8 cellular contexts compared by ENCODE assay signal in genomic region chr9:94029932-94030317, GRCh38. TPM values are rescaled to one million over a fixed set of nuclear protein-coding genes. Genes with fewer than 3 reads are reported as not detected.
DNase-seq lines count a peak whose midpoint lies in the region; ATAC-seq and TF ChIP-seq lines count a peak whose summit lies in the region.

No MANE protein-coding gene starts in this region.

- H3K27me3 ChIP-seq in PC-9 (ENCODE audit: insufficient read depth, low read depth) = no peaks in the 10 kb centered on the region
- H3K27me3 ChIP-seq in esophagus (ENCODE audit: control insufficient read depth in 1 of 2, insufficient read depth in 2 of 2, low read length in 2 of 2) = no peaks in the 10 kb centered on the region
- no peaks in the 10 kb centered on the region for H3K27me3 ChIP-seq in trophoblast cell (ENCODE audit: insufficient read depth, low read length)

- H3K27ac ChIP-seq in PC-9 (no peak overlapping the region), esophagus (ENCODE audit: low read depth in 2 of 2, low read length in 1 of 2) (peak overlapping the region in 1 of 2 donors; percentile 78), trophoblast cell (ENCODE audit: low read depth, low read length) (no peak overlapping the region)

- peak overlapping the region; percentile 88 for H3K14ac ChIP-seq in trophoblast cell (ENCODE audit: low read length)

- CTCF ChIA-PET in PC-9 (lab: Charles Lee) = no interaction called here

- peak overlapping the region; percentile 97 for H3K4me2 ChIP-seq in PC-9
- H3K4me2 ChIP-seq in trophoblast cell (ENCODE audit: low read length) = peak overlapping the region; percentile 98

- H3K9me3 ChIP-seq in PC-9 (ENCODE audit: insufficient read depth, low read depth) = no peaks in the 10 kb centered on the region
- no peaks in the 10 kb centered on the region for H3K9me3 ChIP-seq in esophagus (ENCODE audit: control insufficient read depth in 2 of 2, insufficient read depth in 1 of 2, low read depth in 1 of 2, low read length in 1 of 2)
- peaks cover 6% of the 10 kb centered on the region for H3K9me3 ChIP-seq in trophoblast cell (ENCODE audit: insufficient read depth, low read depth, low read length)

- 24 to 27% methylated on average over 6 of the region's 6 CpGs for WGBS in esophagus, 2 donors
- no CpG with 5 or more reads among the region's 6 CpGs for WGBS in trophoblast cell (ENCODE audit: extremely low coverage, insufficient coverage, insufficient read length)

- H3K18ac ChIP-seq in trophoblast cell (ENCODE audit: low read length) = peak overlapping the region; percentile 88

- H3K36me3 ChIP-seq in PC-9 (ENCODE audit: low read depth) (no peaks in the 10 kb centered on the region), esophagus (ENCODE audit: control insufficient read depth in 2 of 2, insufficient read depth in 2 of 2, low read length in 1 of 2) (no peaks in the 10 kb centered on the region), trophoblast cell (ENCODE audit: control insufficient read depth in 1 of 2, insufficient read depth in 2 of 2, low read length in 2 of 2) (no peaks in the 10 kb centered on the region)

- H4K20me1 ChIP-seq in PC-9 (ENCODE audit: insufficient read depth) = no peaks in the 10 kb centered on the region

- no peak overlapping the region for H2AK5ac ChIP-seq in trophoblast cell (ENCODE audit: low read length)

- no peak overlapping the region for H3K23ac ChIP-seq in trophoblast cell (ENCODE audit: low read length)

- no peak overlapping the region for H3K9ac ChIP-seq in trophoblast cell (ENCODE audit: low read length)

- H2AFZ ChIP-seq in PC-9 (peak overlapping the region; percentile 97), trophoblast cell (ENCODE audit: insufficient read depth, low read length, poor library complexity) (peak overlapping the region; percentile 93)

- peak overlapping the region; percentile 70 for H2BK120ac ChIP-seq in trophoblast cell (ENCODE audit: insufficient read depth, low read length, poor library complexity)

- no peak overlapping the region for H4K12ac ChIP-seq in trophoblast cell (ENCODE audit: low read depth, low read length)

- H3K9me2 ChIP-seq in PC-9 (ENCODE audit: insufficient read depth) = no peaks in the 10 kb centered on the region

- intact Hi-C loops in PC-9 (cut with micrococcal nuclease; ENCODE audit: unreplicated experiment) = no loop called here

- no peak for ATAC-seq in HG03521 (IDR thresholded peaks at IDR 0.05; ENCODE audit: unreplicated experiment)
- ATAC-seq in HG03159 (IDR thresholded peaks at IDR 0.05; ENCODE audit: unreplicated experiment) = no peak

- H3F3A ChIP-seq in PC-9 (ENCODE audit: insufficient read depth, low read depth) = no peaks in the 10 kb centered on the region

- DNase-seq in PC-9 = no peak
- no peak for DNase-seq in trophoblast cell
- no peak for DNase-seq in NCI-H1694 (lab: John Stamatoyannopoulos, UW)
- DNase-seq in activated CD4-positive, CD25-positive, alpha-beta regulatory T cell (lab: John Stamatoyannopoulos, UW) = no peak

- H3K4me1 ChIP-seq in PC-9 (replicated peaks; ENCODE audit: insufficient read depth) (peaks cover 8% of the 10 kb centered on the region; the same call in 1 of the 2 replicates), esophagus (ENCODE audit: control insufficient read depth in 2 of 2, insufficient read depth in 2 of 2, low read length in 1 of 2) (no peaks in the 10 kb centered on the region), trophoblast cell (ENCODE audit: control insufficient read depth in 1 of 2, insufficient read depth in 2 of 2, low read length in 2 of 2) (peaks cover 0 to 4% of the 10 kb centered on the region in 2 experiments)

- H2BK12ac ChIP-seq in trophoblast cell (ENCODE audit: low read length) = no peak overlapping the region

- H3K4me3 ChIP-seq in GM08714 (ENCODE audit: low read length) (peak overlapping the region; percentile 80), PC-9 (peak overlapping the region; percentile 64), esophagus (ENCODE audit: low read depth in 1 of 2, low read length in 2 of 2) (peak overlapping the region; percentile 65 to 75), trophoblast cell (ENCODE audit: low read depth, low read length) (peak overlapping the region; percentile 91)

- POLR2A ChIA-PET in PC-9 (lab: Charles Lee; ENCODE audit: unreplicated experiment) = no interaction called here

- 0 out of 2 replicates have a peak, but pooled peaks cover 9% of the 10 kb centered on the region for H3K79me2 ChIP-seq in PC-9 (ENCODE audit: low read depth)
- H3K79me2 ChIP-seq in trophoblast cell (ENCODE audit: control insufficient read depth, insufficient read depth, low read length, poor library complexity) = peaks cover 8% of the 10 kb centered on the region

- H3K79me1 ChIP-seq in trophoblast cell (ENCODE audit: low read length) = peaks cover 11% of the 10 kb centered on the region

- no peak overlapping the region for H2BK5ac ChIP-seq in trophoblast cell (ENCODE audit: low read depth, low read length, poor library complexity)

- BruUV-seq in PC-9 (replicated peaks; lab: Mats Ljungman, UMichigan) = no TSS peak

- peak overlapping the region; percentile 97 for H4K8ac ChIP-seq in trophoblast cell (ENCODE audit: low read depth, low read length)

- TF ChIP-seq CTCF in PC-9 (conservative IDR thresholded peaks at IDR 0.05) = no peak

- H3K4ac ChIP-seq in trophoblast cell (ENCODE audit: low read depth, low read length) = no peak overlapping the region

- H4K91ac ChIP-seq in trophoblast cell (ENCODE audit: low read depth, low read length) = peak overlapping the region; percentile 82

RNA-seq across cellular contexts. Expression of gene PTPDC1, which starts 54.3 kb away (rescaled TPM):
- 6.5 and 7.4 TPM in 2 replicates for total RNA-seq in PC-9 (2021)
- polyA plus RNA-seq in esophagus = 1 to 10 TPM in 1 of 2 donors, under 1 TPM in 1; 1.00 to 2.0 TPM
- 3.4 and 4.0 TPM in 2 replicates for polyA plus RNA-seq in trophoblast cell (2013)
